21 cellular contexts compared by ENCODE assay signal in genomic region chr2:210020138-210020537, GRCh38. TPM values are rescaled to one million over a fixed set of nuclear protein-coding genes. Genes with fewer than 3 reads are reported as not detected.
A peak's percentile ranks its signal among the peaks of the same experiment; 100 is the strongest.
DNase-seq lines count a peak whose midpoint lies in the region; ATAC-seq, FAIRE-seq and TF ChIP-seq lines count a peak whose summit lies in the region.
"Had no signal": no experiment of that assay in that cellular context is flagged by ENCODE, and none has a peak within 500 bp of the region (broad histone marks: within the 10 kb centered on the region; RNA-seq: fewer than 3 reads in every experiment).

No MANE protein-coding gene starts in this region.

- H3K36me3 ChIP-seq in cardiac muscle cell (peaks cover 68% of the 10 kb centered on the region), parathyroid adenoma (ENCODE audit: control insufficient read depth, insufficient read depth, low read length) (peaks cover 4% of the 10 kb centered on the region), tibial nerve (peaks cover 0 to 97% (median 8%) of the 10 kb centered on the region in 3 donors)

- ATAC-seq in effector memory CD8-positive, alpha-beta T cell (replicated peaks) = peak; percentile 68
- ATAC-seq in GM18520 (IDR thresholded peaks at IDR 0.05; ENCODE audit: unreplicated experiment) = no peak
- ATAC-seq: CD8-positive, alpha-beta T cell; GM12878 had no signal

- H3K9me3 Mint-ChIP-seq in effector memory CD8-positive, alpha-beta T cell = no peaks in the 10 kb centered on the region
- H3K9me3 Mint-ChIP-seq in HFFc6 = no peaks in the 10 kb centered on the region
- H3K9me3 Mint-ChIP-seq: CD8-positive, alpha-beta T cell had no signal

- H2AFZ ChIP-seq in parathyroid adenoma = no peak overlapping the region
- H2AFZ ChIP-seq: GM23248 had no signal

- H3K79me2 ChIP-seq in parathyroid adenoma = no peaks in the 10 kb centered on the region

- H3K27me3 ChIP-seq in cardiac muscle cell (no peaks in the 10 kb centered on the region), parathyroid adenoma (ENCODE audit: control insufficient read depth, insufficient read depth, low read length) (no peaks in the 10 kb centered on the region), tibial nerve (no peaks in the 10 kb centered on the region)
- H3K27me3 ChIP-seq: BLaER1 treated with 17β-estradiol and CSF1 and Interleukin-3, amounts not matched to agents 10 nM and 100 nM had no signal

- peak overlapping the region; percentile 38 to 68 for H3K27ac Mint-ChIP-seq in effector memory CD8-positive, alpha-beta T cell
- no peak overlapping the region for H3K27ac Mint-ChIP-seq in HFFc6
- H3K27ac Mint-ChIP-seq: B cell; CD8-positive, alpha-beta T cell had no signal

- peaks cover 10 to 16% of the 10 kb centered on the region in 2 donors for H3K4me1 Mint-ChIP-seq in effector memory CD8-positive, alpha-beta T cell (ENCODE audit: low read depth in 2 of 2)
- H3K4me1 Mint-ChIP-seq in HFFc6 (ENCODE audit: low read depth) = no peaks in the 10 kb centered on the region
- H3K4me1 Mint-ChIP-seq: B cell had no signal

- intact Hi-C loops in cardiac septum (cut with DNase I) = no loop called here

- no peak overlapping the region for H3K4me2 ChIP-seq in parathyroid adenoma (ENCODE audit: low read length)
- H3K4me2 ChIP-seq: BLaER1 treated with 17β-estradiol and CSF1 and Interleukin-3, amounts not matched to agents 10 nM and 100 nM had no signal

- H3K4me3 ChIP-seq in cardiac muscle cell (no peak overlapping the region), parathyroid adenoma (ENCODE audit: low read depth, low read length) (no peak overlapping the region), tibial nerve (no peak overlapping the region)
- H3K4me3 ChIP-seq: BLaER1 treated with 17β-estradiol and CSF1 and Interleukin-3, amounts not matched to agents 10 nM and 100 nM; GM12878; GM23248; HAP-1 had no signal

- H3K9ac ChIP-seq in parathyroid adenoma = no peak overlapping the region
- H3K9ac ChIP-seq: BLaER1 treated with 17β-estradiol and CSF1 and Interleukin-3, amounts not matched to agents 10 nM and 100 nM; GM23248 had no signal

- peaks cover 22% of the 10 kb centered on the region for H3K4me1 ChIP-seq in cardiac muscle cell (ENCODE audit: low read depth)
- H3K4me1 ChIP-seq in parathyroid adenoma = peaks cover 15% of the 10 kb centered on the region
- H3K4me1 ChIP-seq in tibial nerve = no peaks in the 10 kb centered on the region
- H3K4me1 ChIP-seq: HAP-1 had no signal

- H3K9me3 ChIP-seq in cardiac muscle cell (ENCODE audit: low read depth) (no peaks in the 10 kb centered on the region), parathyroid adenoma (ENCODE audit: control insufficient read depth, low read length) (no peaks in the 10 kb centered on the region), tibial nerve (no peaks in the 10 kb centered on the region)
- H3K9me3 ChIP-seq: BLaER1 treated with 17β-estradiol and CSF1 and Interleukin-3, amounts not matched to agents 10 nM and 100 nM; HAP-1 had no signal

- TF ChIP-seq EP300 in tibial nerve (IDR thresholded peaks at IDR 0.05) = no peak

- peak overlapping the region; percentile 8 to 48 for H3K4me3 Mint-ChIP-seq in effector memory CD8-positive, alpha-beta T cell
- H3K4me3 Mint-ChIP-seq in HFFc6 = no peak overlapping the region
- H3K4me3 Mint-ChIP-seq: B cell; CD8-positive, alpha-beta T cell had no signal

- H3K27me3 Mint-ChIP-seq in effector memory CD8-positive, alpha-beta T cell = no peaks in the 10 kb centered on the region
- H3K27me3 Mint-ChIP-seq in HFFc6 (ENCODE audit: insufficient read depth) = no peaks in the 10 kb centered on the region; the same call in 1 of the 2 replicates
- H3K27me3 Mint-ChIP-seq: B cell had no signal

- no peak for TF ChIP-seq POLR2A in tibial nerve (IDR thresholded peaks at IDR 0.05)

- FAIRE-seq in GM19239 (lab: Jason Lieb, UNC) = peak; percentile 14
- FAIRE-seq: GM12878 had no signal

- no peak for TF ChIP-seq CTCF in cardiac muscle cell (IDR thresholded peaks at IDR 0.05; ENCODE audit: low read depth, low read length)
- no peak for TF ChIP-seq CTCF in parathyroid adenoma (IDR thresholded peaks at IDR 0.05)
- TF ChIP-seq CTCF in HFFc6 (IDR thresholded peaks at IDR 0.05) = no peak
- no peak for TF ChIP-seq CTCF in tibial nerve (IDR thresholded peaks at IDR 0.05)

- peak overlapping the region; percentile 73 for H3K27ac ChIP-seq in cardiac muscle cell
- H3K27ac ChIP-seq in parathyroid adenoma = peak overlapping the region; percentile 27
- H3K27ac ChIP-seq in tibial nerve = no peak overlapping the region
- H3K27ac ChIP-seq: BLaER1 treated with 17β-estradiol and CSF1 and Interleukin-3, amounts not matched to agents 10 nM and 100 nM; GM23248; HL-60 had no signal

- DNase-seq in cardiac muscle cell (ENCODE audit: low read depth in 1 of 2, low spot score in 1 of 2) (no peak), cardiac septum (ENCODE audit: low spot score) (no peak), GM19239 (ENCODE audit: insufficient read length, low spot score) (no peak), HFFc6 (no peak), tibial nerve (ENCODE audit: low spot score in 2 of 2) (no peak)
- DNase-seq in effector memory CD8-positive, alpha-beta T cell = no peak
- DNase-seq: 8988T; CD8-positive, alpha-beta T cell; COR-L47; DMS 273 treated with DMSO at 0.1 percent for 48 hours; DMS53; DND-41; EL; GM23248 had no signal

- peaks cover 89% of the 10 kb centered on the region for H3K36me3 Mint-ChIP-seq in effector memory CD8-positive, alpha-beta T cell (ENCODE audit: insufficient read depth)
- peaks cover 18% of the 10 kb centered on the region for H3K36me3 Mint-ChIP-seq in HFFc6 (ENCODE audit: low read depth)

- 67 to 72% methylated on average over 1 of the region's 1 CpG for WGBS in tibial nerve, 2 donors

RNA-seq across cellular contexts. Expression of gene RPE, which starts 17.7 kb away (rescaled TPM):
- total RNA-seq in cardiac muscle cell = 57.4 and 63.1 TPM in 2 replicates
- polyA plus RNA-seq in cardiac muscle cell = 35.7 and 39.3 TPM in 2 replicates
- 20.2 TPM for total RNA-seq in cardiac septum
- 10 to 100 TPM; 58.9 to 70.9 (median 67.3) TPM for total RNA-seq in HFFc6 (2021; fragmentation: NEBNext Ultra II Directional; extraction: Animal tissue kit (Norgen Biotek cat#: 25700))
- total RNA-seq in tibial nerve = 10 to 100 TPM; 42.0 to 83.0 (median 58.5) TPM

Comparison
In these comparisons a context has a peak if more than half of its experiments do, and no peak if none do; other contexts are left out.
1. H3K27ac ChIP-seq: peak in cardiac muscle cell (single experiment) and parathyroid adenoma (single experiment); none in tibial nerve (0 of 4).